In the genomic region with DNA sequence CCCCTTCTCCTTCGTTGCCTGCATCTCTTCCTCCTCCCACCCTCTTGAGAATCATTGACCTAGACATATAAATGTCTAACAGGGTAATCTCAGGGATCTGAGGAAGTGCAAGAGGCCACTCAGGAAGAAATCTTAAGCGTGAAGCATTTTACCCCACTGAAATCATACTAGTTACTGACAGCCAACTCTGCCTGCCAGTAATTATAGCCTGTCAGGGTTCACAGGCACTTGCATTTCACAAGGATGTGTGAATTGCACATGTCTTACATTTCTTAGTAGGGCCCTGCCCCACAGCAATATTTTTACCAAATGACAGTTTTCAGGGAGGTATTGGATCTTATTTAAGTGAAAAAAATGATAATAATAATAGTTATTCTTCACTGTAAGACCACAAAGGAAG, we compare ENCODE assay signal across 18 cellular contexts.
"Had no signal": no experiment of that assay in that cellular context is flagged by ENCODE, and none has a peak within 500 bp of the region (broad histone marks: within the 10 kb centered on the region; RNA-seq: fewer than 3 reads in every experiment).

No MANE protein-coding gene starts in this region.

- H3K4me1 ChIP-seq: thyroid gland, upper lobe of right lung had no signal

- H3K9me3 ChIP-seq: left lung, thyroid gland, upper lobe of right lung had no signal

- H3K27me3 ChIP-seq: left lung, thyroid gland, upper lobe of right lung had no signal

- H3K4me3 ChIP-seq: left lung, lung, thyroid gland, upper lobe of right lung had no signal

- FAIRE-seq: astrocyte, kidney had no signal

- DNase-seq: activated CD4-positive, alpha-beta T cell treated with anti-CD3 and anti-CD28 coated beads for 1 hour; activated naive CD4-positive, alpha-beta T cell; activated T-cell treated with anti-CD3 and anti-CD28 coated beads, Interleukin-2, amount 50 U/mL, for 1 hour; central memory CD4-positive, alpha-beta T cell; dermis blood vessel endothelial cell; effector CD8-positive, alpha-beta T cell; foreskin melanocyte; kidney; left lung; naive thymus-derived CD8-positive, alpha-beta T cell; right cardiac atrium; stimulated activated CD4-positive, alpha-beta T cell treated with anti-CD3 and anti-CD28 coated beads, Interleukin-1b, Interleukin-23, amount 100 ng/mL, for 48 hours; substantia nigra; T-helper 9 cell; thyroid gland; upper lobe of right lung had no signal

- H3K27ac ChIP-seq: left lung, thyroid gland, upper lobe of right lung had no signal

- H3K36me3 ChIP-seq: left lung, thyroid gland, upper lobe of right lung had no signal

- ATAC-seq: left lung; naive thymus-derived CD8-positive, alpha-beta T cell; right cardiac atrium; upper lobe of right lung had no signal
